Comparison of ENCODE assay signal across 31 cellular contexts in genomic region chr13:67152123-67152522, GRCh38.
"Had no signal": no experiment of that assay in that cellular context is flagged by ENCODE, and none has a peak within 500 bp of the region (broad histone marks: within the 10 kb centered on the region; RNA-seq: fewer than 3 reads in every experiment).

No MANE protein-coding gene starts in this region.

- H3K4me3 ChIP-seq: adrenal gland, body of pancreas, colonic mucosa, gastrocnemius medialis, heart left ventricle had no signal

- H3K36me3 ChIP-seq: adrenal gland, colonic mucosa, gastrocnemius medialis, heart left ventricle, WERI-Rb-1 had no signal

- H3K27me3 ChIP-seq: adrenal gland, body of pancreas, colonic mucosa, gastrocnemius medialis, heart left ventricle had no signal

- DNase-seq: activated B cell treated with CpG ODN at 0.5 μM for 24 hours; activated CD4-positive, alpha-beta memory T cell treated with anti-CD3 and anti-CD28 coated beads for 36 hours; activated CD4-positive, alpha-beta T cell treated with anti-CD3 and anti-CD28 coated beads for 36 hours; activated CD4-positive, alpha-beta T cell treated with anti-CD3 and anti-CD28 coated beads, Interleukin-2, amount 10 ng/mL, durations not matched to agents 24 days and 14 days; activated CD8-positive, alpha-beta memory T cell treated with anti-CD3 and anti-CD28 coated beads, Interleukin-2, amount 10 ng/mL, durations not matched to agents 7 days and 5 days; activated CD8-positive, alpha-beta memory T cell treated with anti-CD3 and anti-CD28 coated beads, Interleukin-2, amount 50 U/mL, for 4 hours; activated CD8-positive, alpha-beta T cell treated with anti-CD3 and anti-CD28 coated beads, Interleukin-2, amount 10 ng/mL, durations not matched to agents 7 days and 5 days; activated effector memory CD4-positive, alpha-beta T cell treated with anti-CD3 and anti-CD28 coated beads, Interleukin-2, amount 50 U/mL, for 16 hours; activated naive CD4-positive, alpha-beta T cell treated with anti-CD3 and anti-CD28 coated beads for 36 hours; activated naive CD8-positive, alpha-beta T cell treated with anti-CD3 and anti-CD28 coated beads for 36 hours; activated naive CD8-positive, alpha-beta T cell treated with anti-CD3 and anti-CD28 coated beads, Interleukin-2, amount 50 U/mL, for 24 hours; activated T-cell treated with anti-CD3 and anti-CD28 coated beads, Interleukin-2, amount 50 U/mL, for 1 hour; activated T-cell treated with anti-CD3 and anti-CD28 coated beads, Interleukin-2, amount 50 U/mL, for 48 hours; adrenal gland; amygdala; aorta; body of pancreas; central memory CD4-positive, alpha-beta T cell; cerebellar nuclear complex; colonic mucosa; effector memory CD4-positive, alpha-beta T cell; endodermal cell; foreskin fibroblast; gastrocnemius medialis; glutamatergic neuron; heart left ventricle; T-helper 17 cell; T1000; WERI-Rb-1 had no signal

- H3K9me3 ChIP-seq: adrenal gland, colonic mucosa, gastrocnemius medialis, heart left ventricle had no signal

- H3K4me1 ChIP-seq: adrenal gland, body of pancreas, colonic mucosa had no signal

- ATAC-seq: activated CD4-positive, alpha-beta T cell treated with anti-CD3 and anti-CD28 coated beads for 36 hours; activated CD4-positive, CD25-positive, alpha-beta regulatory T cell treated with anti-CD3 and anti-CD28 coated beads, Interleukin-2, amount 50 U/mL, for 24 hours; activated CD8-positive, alpha-beta memory T cell treated with anti-CD3 and anti-CD28 coated beads, Interleukin-2, amount 10 ng/mL, durations not matched to agents 7 days and 5 days; activated CD8-positive, alpha-beta T cell treated with anti-CD3 and anti-CD28 coated beads, Interleukin-2, amount 10 ng/mL, durations not matched to agents 7 days and 5 days; activated naive CD8-positive, alpha-beta T cell treated with anti-CD3 and anti-CD28 coated beads, Interleukin-2, amount 50 U/mL, for 24 hours; body of pancreas; esophagus mucosa; gastrocnemius medialis; heart left ventricle; T-helper 17 cell had no signal

- H3K27ac ChIP-seq: adrenal gland, body of pancreas, colonic mucosa, gastrocnemius medialis, heart left ventricle, WERI-Rb-1 had no signal
